Comparison of ENCODE assay signal across 1 cellular context in genomic region chr5:32598270-32598937, GRCh38.
TF ChIP-seq lines count a peak whose summit lies in the region.

No MANE protein-coding gene starts in this region.

TF ChIP-seq in HEK293T, 16 proteins besides CTCF, POLR2A, EP300 and RAD21:
- no peak for TF ChIP-seq FOXM1 (IDR thresholded peaks at IDR 0.05; ENCODE audit: borderline replicate concordance)
- TF ChIP-seq L3MBTL2 (conservative IDR thresholded peaks at IDR 0.05), result no peak
- no peak for TF ChIP-seq TARDBP (IDR thresholded peaks at IDR 0.05)
TF ChIP-seq in HEK293T: peak in this region for 0.
